Comparison of ENCODE assay signal across 15 cellular contexts in genomic region chr15:33860749-33861148, GRCh38.
DNase-seq lines count a peak whose midpoint lies in the region; ATAC-seq lines count a peak whose summit lies in the region.
"Had no signal": no experiment of that assay in that cellular context is flagged by ENCODE, and none has a peak within 500 bp of the region (broad histone marks: within the 10 kb centered on the region; RNA-seq: fewer than 3 reads in every experiment).

No MANE protein-coding gene starts in this region.

- H3K4me1 ChIP-seq in HUES48 (ENCODE audit: control insufficient read depth, insufficient read depth, low read length) = peaks cover 15% of the 10 kb centered on the region

- H3K9ac ChIP-seq in HUES48 (ENCODE audit: low read depth, low read length) = peak overlapping the region; percentile 19; the same call in 1 of the 2 replicates

- ATAC-seq in GM18517 (IDR thresholded peaks at IDR 0.05; ENCODE audit: unreplicated experiment) = no peak

- peak overlapping the region; percentile 54 for H3K27ac ChIP-seq in HUES48 (ENCODE audit: low read depth, low read length)

- H3K27me3 ChIP-seq in HUES48 (ENCODE audit: control insufficient read depth, insufficient read depth, low read length) = no peaks in the 10 kb centered on the region

- no peaks in the 10 kb centered on the region for H3K9me3 ChIP-seq in HUES48 (ENCODE audit: control insufficient read depth, insufficient read depth, low read length)

- H3K4me3 ChIP-seq in HUES48 (ENCODE audit: low read depth, low read length) = no peak overlapping the region
- H3K4me3 ChIP-seq: lung had no signal

- H3K36me3 ChIP-seq in HUES48 (ENCODE audit: control insufficient read depth, insufficient read depth, low read length) = peaks cover 6% of the 10 kb centered on the region; the same call in 1 of the 2 replicates

- DNase-seq in A172 (ENCODE audit: low spot score) (peak; percentile 66), astrocyte of the hippocampus (ENCODE audit: low read depth, low spot score) (peak; percentile 40), foreskin melanocyte (peak; percentile 64), DMS79 (lab: John Stamatoyannopoulos, UW) (no peak), HT-29 (ENCODE audit: low spot score) (no peak)
- no peak for DNase-seq in stimulated activated CD4-positive, alpha-beta T cell treated with anti-CD3 and anti-CD28 coated beads, Interleukin-4, amount 100 ng/mL, for 4 hours
- DNase-seq: activated T-cell treated with anti-CD3 and anti-CD28 coated beads, Interleukin-2, amount 50 U/mL, for 24 hours; aorta; effector CD8-positive, alpha-beta T cell; hippocampal formation; MM.1S; stimulated activated CD4-positive, alpha-beta T cell treated with anti-CD3 and anti-CD28 coated beads, Interleukin-12 subunit alpha, Interleukin-12 subunit beta, amount 100 ng/mL, for 4 hours had no signal

Comparison
In these comparisons a context has a peak if more than half of its experiments do, and no peak if none do; other contexts are left out.
1. DNase-seq: peak in A172 (single experiment), astrocyte of the hippocampus (single experiment) and foreskin melanocyte (single experiment); none in stimulated activated CD4-positive, alpha-beta T cell treated with anti-CD3 and anti-CD28 coated beads, Interleukin-4, amount 100 ng/mL, for 4 hours (0 of 2), DMS79 (single experiment) and HT-29 (single experiment).